In genomic region chr12:47758584-47758833, GRCh38 we compare ENCODE assay signal across 9 cellular contexts. TPM values are rescaled to one million over a fixed set of nuclear protein-coding genes. Genes with fewer than 3 reads are reported as not detected.
DNase-seq lines count a peak whose midpoint lies in the region; ATAC-seq and TF ChIP-seq lines count a peak whose summit lies in the region.
"Had no signal": no experiment of that assay in that cellular context is flagged by ENCODE, and none has a peak within 500 bp of the region (broad histone marks: within the 10 kb centered on the region; RNA-seq: fewer than 3 reads in every experiment).

No MANE protein-coding gene starts in this region.

- peaks cover 24 to 35% (median 24%) of the 10 kb centered on the region in 3 donors for H3K4me1 Mint-ChIP-seq in T-cell

- intact Hi-C loops in head of caudate nucleus (cut with DNase I), result loop anchor here (2.0 to 5.0 kb wide), 2 partner anchors 20 to 41 kb away; no protein-coding TSS in a partner anchor

- H3K36me3 Mint-ChIP-seq in T-cell, result no peaks in the 10 kb centered on the region

- CTCF ChIA-PET in T-cell (lab: Charles Lee), result interaction anchor here (0.6 to 5.1 kb wide), 8 partner anchors 9 to 332 kb away, joined by 3 to 34 read pairs (median 6); no protein-coding TSS in a partner anchor

- H3K4me3 ChIP-seq in GM08714 (ENCODE audit: low read length) (peak overlapping the region; percentile 47; the same call in 1 of the 2 replicates), foreskin fibroblast (ENCODE audit: low read depth in 1 of 2, low read length in 2 of 2) (peak overlapping the region; percentile 59 to 71), retinal pigment epithelial cell (ENCODE audit: low read length) (peak overlapping the region; percentile 55)

- TF ChIP-seq CTCF in foreskin fibroblast (IDR thresholded peaks at IDR 0.05; ENCODE audit: low read depth, low read length) (no peak), retinal pigment epithelial cell (conservative IDR thresholded peaks at IDR 0.05; ENCODE audit: low read depth, low read length) (no peak)

- H3K4me3 Mint-ChIP-seq in T-cell, result peak overlapping the region; percentile 39 to 77 (median 59)

- ATAC-seq in T-cell (replicated peaks in 1 of 4), result no peak
- ATAC-seq in GM19397 (IDR thresholded peaks at IDR 0.05; ENCODE audit: unreplicated experiment), result no peak
- no peak for ATAC-seq in GM19395 (IDR thresholded peaks at IDR 0.05; ENCODE audit: unreplicated experiment)

- no peaks in the 10 kb centered on the region for H3K27me3 Mint-ChIP-seq in T-cell

- no peak for DNase-seq in T-cell
- no peak for DNase-seq in foreskin fibroblast
- no peak for DNase-seq in retinal pigment epithelial cell (ENCODE audit: low read depth)
- no peak for DNase-seq in head of caudate nucleus
- DNase-seq in NCI-H69 (lab: John Stamatoyannopoulos, UW), result no peak

- POLR2A ChIA-PET in T-cell (lab: Charles Lee), result interaction anchor here (0.7 kb wide), 3 partner anchors 25 to 401 kb away, joined by 3 to 6 read pairs (median 5); no protein-coding TSS in a partner anchor

- H3K9me3 Mint-ChIP-seq in T-cell, result no peaks in the 10 kb centered on the region

- H3K27ac Mint-ChIP-seq in T-cell, result no peak overlapping the region

RNA-seq across cellular contexts. Expression of gene RAPGEF3, which starts 0.2 kb away (rescaled TPM):
- total RNA-seq in T-cell, result under 1 TPM; 0.25 to 0.99 (median 0.82) TPM

RNA-seq across cellular contexts. Expression of gene SLC48A1, which starts 14.5 kb away (rescaled TPM):
- 10 to 100 TPM in 3 of 5 donors, 1 to 10 TPM in 2; 5.8 to 13.7 (median 10.2) TPM for total RNA-seq in T-cell

RNA-seq across cellular contexts. Expression of gene ENDOU, which starts 33.2 kb away (rescaled TPM):
- total RNA-seq in T-cell, result not detected
- total RNA-seq: lung microvascular endothelial cell had no signal

RNA-seq across cellular contexts. Expression of gene RPAP3, which starts 52.7 kb away (rescaled TPM):
- 10 to 100 TPM; 24.0 to 33.5 (median 29.4) TPM for total RNA-seq in T-cell
